Comparison of ENCODE assay signal across 16 cellular contexts in genomic region chr20:46176744-46177378, GRCh38.
"Had no signal": no experiment of that assay in that cellular context is flagged by ENCODE, and none has a peak within 500 bp of the region (broad histone marks: within the 10 kb centered on the region; RNA-seq: fewer than 3 reads in every experiment).

No MANE protein-coding gene starts in this region.

- H3K27ac Mint-ChIP-seq: activated naive CD8-positive, alpha-beta T cell; activated T-cell treated with anti-CD3 and anti-CD28 coated beads, Interleukin-2, amount 50 U/mL, for 24 hours; dendritic cell treated with granulocyte-macrophage colony-stimulating factor and Interleukin-4, amounts not matched to agents 40 ng/mL and 50 ng/mL, for 4 days; type B pancreatic cell; WTC11 had no signal

- H3K27me3 ChIP-seq: ovary had no signal

- H3K9me3 ChIP-seq: gastroesophageal sphincter, ovary had no signal

- ATAC-seq: gastroesophageal sphincter, WTC11 had no signal

- H3K4me3 Mint-ChIP-seq: activated naive CD8-positive, alpha-beta T cell; activated T-cell treated with anti-CD3 and anti-CD28 coated beads, Interleukin-2, amount 50 U/mL, for 24 hours; dendritic cell treated with granulocyte-macrophage colony-stimulating factor and Interleukin-4, amounts not matched to agents 40 ng/mL and 50 ng/mL, for 4 days; type B pancreatic cell; WTC11 had no signal

- H3K9me3 Mint-ChIP-seq: activated T-cell treated with anti-CD3 and anti-CD28 coated beads, Interleukin-2, amount 50 U/mL, for 24 hours; dendritic cell treated with granulocyte-macrophage colony-stimulating factor and Interleukin-4, amounts not matched to agents 40 ng/mL and 50 ng/mL, for 4 days; type B pancreatic cell; WTC11 had no signal

- H3K36me3 Mint-ChIP-seq: activated naive CD8-positive, alpha-beta T cell; type B pancreatic cell; WTC11 had no signal

- DNase-seq: activated gamma-delta T cell; activated T-cell treated with anti-CD3 and anti-CD28 coated beads, Interleukin-2, amount 50 U/mL, for 24 hours; amygdala; brain microvascular endothelial cell; cerebellar nuclear complex; kidney glomerular epithelial cell; mesendoderm; ovary; stimulated activated CD4-positive, alpha-beta T cell treated with anti-CD3 and anti-CD28 coated beads, Interleukin-2, amount 100 ng/mL, for 48 hours; stimulated activated naive CD4-positive, alpha-beta T cell treated with Interleukin-2 at 50 U/mL for 16 hours had no signal

- H3K79me2 ChIP-seq: hepatocyte had no signal

- H3K36me3 ChIP-seq: brain microvascular endothelial cell, gastroesophageal sphincter, ovary had no signal

- H3K27ac ChIP-seq: brain microvascular endothelial cell, gastroesophageal sphincter, hepatocyte, ovary had no signal

- H3K4me3 ChIP-seq: gastroesophageal sphincter, hepatocyte, ovary had no signal

- H2AFZ ChIP-seq: hepatocyte had no signal

- H3K4me2 ChIP-seq: hepatocyte had no signal

- H3K4me1 Mint-ChIP-seq: WTC11 had no signal
